Comparison of ENCODE assay signal across 10 cellular contexts in genomic region chr16:89200850-89201466, GRCh38. TPM values are rescaled to one million over a fixed set of nuclear protein-coding genes. Genes with fewer than 3 reads are reported as not detected.
A peak's percentile ranks its signal among the peaks of the same experiment; 100 is the strongest.
DNase-seq lines count a peak whose midpoint lies in the region; ATAC-seq, FAIRE-seq and TF ChIP-seq lines count a peak whose summit lies in the region.
"Had no signal": no experiment of that assay in that cellular context is flagged by ENCODE, and none has a peak within 500 bp of the region (broad histone marks: within the 10 kb centered on the region; RNA-seq: fewer than 3 reads in every experiment).

No MANE protein-coding gene starts in this region.

- H2AFZ ChIP-seq in osteoblast (ENCODE audit: low read length) = no peak overlapping the region

- peak; percentile 3 for ATAC-seq in CD4-positive, alpha-beta T cell (ENCODE audit: poor library complexity)
- no peak for ATAC-seq in GM21528 (IDR thresholded peaks at IDR 0.05; ENCODE audit: low FRiP score, unreplicated experiment)

- no peak for FAIRE-seq in frontal cortex (lab: Jason Lieb, UNC)

- H3K36me3 Mint-ChIP-seq in CD4-positive, alpha-beta T cell (ENCODE audit: low read depth) = no peaks in the 10 kb centered on the region

- H3K27me3 Mint-ChIP-seq in CD4-positive, alpha-beta T cell = peaks cover 47% of the 10 kb centered on the region

- H3K27ac ChIP-seq in CD4-positive, alpha-beta T cell (ENCODE audit: low read depth, low read length) = no peak overlapping the region
- H3K27ac ChIP-seq in osteoblast (ENCODE audit: low read depth, low read length) = no peak overlapping the region

- intact Hi-C loops in CD4-positive, alpha-beta T cell (cut with DNase I, micrococcal nuclease) = no loop called here

- H3K4me1 ChIP-seq in osteoblast (ENCODE audit: insufficient read depth, low read length) = no peaks in the 10 kb centered on the region

- H4K20me1 ChIP-seq in osteoblast (ENCODE audit: insufficient read depth, low read length) = no peaks in the 10 kb centered on the region

- POLR2A ChIA-PET in CD4-positive, alpha-beta T cell (lab: Charles Lee) = no interaction called here

- H3K9me3 Mint-ChIP-seq in CD4-positive, alpha-beta T cell = no peaks in the 10 kb centered on the region

- TF ChIP-seq CTCF in CD4-positive, alpha-beta T cell (IDR thresholded peaks at IDR 0.05) = no peak
- TF ChIP-seq CTCF in LNCaP clone FGC (IDR thresholded peaks at IDR 0.05; ENCODE audit: control insufficient read depth, extremely low read depth, insufficient read depth) (no peak), fibroblast of villous mesenchyme (IDR thresholded peaks at IDR 0.05; ENCODE audit: insufficient read depth, low read depth, low read length) (no peak), osteoblast (IDR thresholded peaks at IDR 0.05; ENCODE audit: extremely low read depth, low read depth, low read length) (no peak)

- H3K36me3 ChIP-seq in osteoblast (ENCODE audit: insufficient read depth, low read length) = no peaks in the 10 kb centered on the region

- H3K27me3 ChIP-seq in CD4-positive, alpha-beta T cell (ENCODE audit: control insufficient read depth, insufficient read depth, low read length) = peaks cover 49% of the 10 kb centered on the region
- peaks cover 41% of the 10 kb centered on the region for H3K27me3 ChIP-seq in osteoblast (ENCODE audit: insufficient read depth, low read length)

- peak overlapping the region; percentile 54 for H3K4me3 Mint-ChIP-seq in CD4-positive, alpha-beta T cell
- H3K4me3 Mint-ChIP-seq: HFFc6 had no signal

- CTCF ChIA-PET in CD4-positive, alpha-beta T cell (lab: Charles Lee) = no interaction called here

- H3K79me2 ChIP-seq in osteoblast (ENCODE audit: insufficient read depth, low read length) = no peaks in the 10 kb centered on the region

- no peak overlapping the region for H3K27ac Mint-ChIP-seq in CD4-positive, alpha-beta T cell
- H3K27ac Mint-ChIP-seq: HFFc6 had no signal

- peaks cover 15% of the 10 kb centered on the region for H3K4me1 Mint-ChIP-seq in CD4-positive, alpha-beta T cell (ENCODE audit: low read depth)

- DNase-seq in CD4-positive, alpha-beta T cell = no peak
- DNase-seq in LNCaP clone FGC (ENCODE audit: low read depth) (no peak), fibroblast of villous mesenchyme (ENCODE audit: low read depth) (no peak), osteoblast (ENCODE audit: insufficient read length, low spot score, missing footprints) (peak; percentile 73), frontal cortex (ENCODE audit: low spot score in 2 of 2) (no peak), A172 (ENCODE audit: low spot score) (no peak), GM03348 (ENCODE audit: low spot score) (no peak)
- DNase-seq: HFFc6 had no signal

- H3K4me2 ChIP-seq in osteoblast (ENCODE audit: insufficient read depth, low read length) = no peak overlapping the region

- H3K4me3 ChIP-seq in LNCaP clone FGC (ENCODE audit: low read depth, low read length) (peak overlapping the region; percentile 50), fibroblast of villous mesenchyme (ENCODE audit: low read depth, low read length) (peak overlapping the region; percentile 40), osteoblast (ENCODE audit: insufficient read depth, low read length) (no peak overlapping the region)

- no peaks in the 10 kb centered on the region for H3K9me3 ChIP-seq in CD4-positive, alpha-beta T cell (ENCODE audit: control insufficient read depth, low read length)
- H3K9me3 ChIP-seq in osteoblast (ENCODE audit: low read depth, low read length) = no peaks in the 10 kb centered on the region

RNA-seq across cellular contexts. Expression of gene SLC22A31, which starts 0.6 kb away (rescaled TPM):
- total RNA-seq in CD4-positive, alpha-beta T cell = 1 to 10 TPM; 2.1 to 2.9 TPM
- total RNA-seq in fibroblast of villous mesenchyme (under 0.01 TPM in 1 of 2 replicates, not detected in the other), osteoblast (not detected in 2 replicates), frontal cortex (not detected)
- total RNA-seq in A172 (2014; rRNA removed; shearing (Covaris generic)) = not detected in 2 replicates
- total RNA-seq: HFFc6, M059J had no signal

RNA-seq across cellular contexts. Expression of gene ZNF778, which starts 16.5 kb away (rescaled TPM):
- total RNA-seq in CD4-positive, alpha-beta T cell = 1 to 10 TPM; 4.0 to 6.7 TPM
- 8.7 and 16.4 TPM in 2 replicates for total RNA-seq in fibroblast of villous mesenchyme
- 6.2 and 8.7 TPM in 2 replicates for total RNA-seq in osteoblast
- total RNA-seq in frontal cortex = 14.7 TPM
- 8.8 and 10.5 TPM in 2 replicates for total RNA-seq in A172 (2014; rRNA removed; shearing (Covaris generic))

RNA-seq across cellular contexts. Expression of gene CDH15, which starts 29.4 kb away (rescaled TPM):
- total RNA-seq in CD4-positive, alpha-beta T cell = not detected
- total RNA-seq in fibroblast of villous mesenchyme (under 0.01 and 0.32 TPM in 2 replicates), osteoblast (1.5 and 2.2 TPM in 2 replicates), frontal cortex (0.41 TPM)
- not detected in 2 replicates for total RNA-seq in A172 (2014; rRNA removed; shearing (Covaris generic))
